Comparison of ENCODE assay signal across 15 cellular contexts in genomic region chr13:75430618-75431209, GRCh38.
"Had no signal": no experiment of that assay in that cellular context is flagged by ENCODE, and none has a peak within 500 bp of the region (broad histone marks: within the 10 kb centered on the region; RNA-seq: fewer than 3 reads in every experiment).

No MANE protein-coding gene starts in this region.

- H3K27ac ChIP-seq: coronary artery, parathyroid adenoma, transverse colon, VCaP had no signal

- H3K9me3 Mint-ChIP-seq: activated CD8-positive, alpha-beta T cell treated with anti-CD3 and anti-CD28 coated beads for 36 hours had no signal

- H3K9ac ChIP-seq: parathyroid adenoma had no signal

- ATAC-seq: activated CD4-positive, alpha-beta T cell treated with anti-CD3 and anti-CD28 coated beads for 36 hours; activated CD8-positive, alpha-beta T cell treated with anti-CD3 and anti-CD28 coated beads for 36 hours; stimulated activated memory B cell treated with anti-CD40 and anti-IgM and Interleukin-4, amounts not matched to agents 10 μg/mL and 1 μg/mL and 100 μg/mL, for 72 hours had no signal

- FAIRE-seq: astrocyte, endothelial cell of umbilical vein, keratinocyte had no signal

- H3K36me3 ChIP-seq: transverse colon had no signal

- H3K4me3 ChIP-seq: coronary artery, smooth muscle cell, transverse colon had no signal

- H3K27me3 ChIP-seq: transverse colon had no signal

- H3K4me3 Mint-ChIP-seq: activated CD4-positive, alpha-beta T cell treated with anti-CD3 and anti-CD28 coated beads for 36 hours; activated CD8-positive, alpha-beta T cell treated with anti-CD3 and anti-CD28 coated beads for 36 hours; stimulated activated memory B cell treated with anti-CD40 and anti-IgM and Interleukin-4, amounts not matched to agents 10 μg/mL and 1 μg/mL and 100 μg/mL, for 72 hours had no signal

- H3K27ac Mint-ChIP-seq: activated CD4-positive, alpha-beta T cell treated with anti-CD3 and anti-CD28 coated beads for 36 hours; activated CD8-positive, alpha-beta T cell treated with anti-CD3 and anti-CD28 coated beads for 36 hours; stimulated activated memory B cell treated with anti-CD40 and anti-IgM and Interleukin-4, amounts not matched to agents 10 μg/mL and 1 μg/mL and 100 μg/mL, for 72 hours had no signal

- H3K4me1 Mint-ChIP-seq: activated CD4-positive, alpha-beta T cell treated with anti-CD3 and anti-CD28 coated beads for 36 hours; stimulated activated memory B cell treated with anti-CD40 and anti-IgM and Interleukin-4, amounts not matched to agents 10 μg/mL and 1 μg/mL and 100 μg/mL, for 72 hours had no signal

- DNase-seq: activated CD4-positive, alpha-beta T cell treated with anti-CD3 and anti-CD28 coated beads for 36 hours; activated CD8-positive, alpha-beta memory T cell treated with anti-CD3 and anti-CD28 coated beads, Interleukin-2, amount 50 U/mL, for 4 hours; activated CD8-positive, alpha-beta T cell treated with anti-CD3 and anti-CD28 coated beads for 36 hours; activated naive CD4-positive, alpha-beta T cell; effector CD4-positive, alpha-beta T cell; foreskin melanocyte; transverse colon had no signal

- H3K36me3 Mint-ChIP-seq: stimulated activated memory B cell treated with anti-CD40 and anti-IgM and Interleukin-4, amounts not matched to agents 10 μg/mL and 1 μg/mL and 100 μg/mL, for 72 hours had no signal

- H3K9me3 ChIP-seq: transverse colon had no signal
